In the genomic region with DNA sequence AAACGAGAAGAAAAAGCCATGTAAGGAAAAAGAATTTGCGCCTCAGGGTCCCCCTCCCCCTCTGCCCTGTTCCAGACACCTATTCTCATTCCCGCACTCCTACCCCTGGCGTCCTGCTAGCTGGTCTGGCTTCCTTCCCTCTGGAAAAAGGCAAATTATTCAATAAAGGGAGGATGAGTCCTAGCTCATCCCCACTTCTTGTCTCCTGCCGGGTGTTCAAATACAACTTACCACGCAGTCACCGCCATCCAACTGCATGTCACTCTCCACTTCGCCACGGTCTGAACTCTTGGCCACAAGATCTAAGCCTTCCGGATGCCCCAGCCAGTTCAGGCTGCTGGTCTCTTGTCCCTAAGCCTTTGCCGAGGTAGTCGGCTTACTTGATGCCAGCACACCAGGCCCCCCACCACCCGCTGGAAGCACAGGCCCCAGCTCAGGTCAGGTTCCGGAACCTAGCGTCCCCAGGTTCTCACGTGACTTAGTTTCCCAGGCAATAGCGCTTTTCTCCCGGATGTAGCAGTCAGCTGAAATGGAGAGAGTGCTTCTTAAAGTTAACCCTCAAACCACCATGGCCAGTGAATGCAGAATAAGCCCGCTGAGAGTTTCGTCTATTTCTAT, we compare ENCODE assay signal across 8 cellular contexts.
DNase-seq lines count a peak whose midpoint lies in the region; ATAC-seq and TF ChIP-seq lines count a peak whose summit lies in the region.

No MANE protein-coding gene starts in this region.

- peak overlapping the region; percentile 93 for H2BK5ac ChIP-seq in trophoblast cell (ENCODE audit: low read depth, low read length, poor library complexity)

- no peak overlapping the region for H2AFZ ChIP-seq in trophoblast cell (ENCODE audit: insufficient read depth, low read length, poor library complexity)

- peak overlapping the region; percentile 91 for H2BK120ac ChIP-seq in trophoblast cell (ENCODE audit: insufficient read depth, low read length, poor library complexity)

- H2BK12ac ChIP-seq in trophoblast cell (ENCODE audit: low read length): peak overlapping the region; percentile 71

- peak overlapping the region; percentile 97 for H3K4me3 Mint-ChIP-seq in HFFc6
- peak overlapping the region; percentile 99 for H3K4me3 Mint-ChIP-seq in activated naive CD8-positive, alpha-beta T cell treated with anti-CD3 and anti-CD28 coated beads, Interleukin-2, amount 10 ng/mL, durations not matched to agents 7 days and 5 days

- H4K8ac ChIP-seq in trophoblast cell (ENCODE audit: low read depth, low read length): peak overlapping the region; percentile 88

- H3K79me1 ChIP-seq in trophoblast cell (ENCODE audit: low read length): peaks cover 4% of the 10 kb centered on the region

- no peak for TF ChIP-seq CTCF in GM06990 (IDR thresholded peaks at IDR 0.05; ENCODE audit: insufficient read depth, low read length, poor library complexity, severe bottlenecking)
- no peak for TF ChIP-seq CTCF in HFFc6 (IDR thresholded peaks at IDR 0.05)
- no peak for TF ChIP-seq CTCF in NB4 (IDR thresholded peaks at IDR 0.05; ENCODE audit: low read depth, low read length)
- no peak for TF ChIP-seq CTCF in heart left ventricle (IDR thresholded peaks at IDR 0.05)
- TF ChIP-seq CTCF in upper lobe of right lung (IDR thresholded peaks at IDR 0.05): no peak

- intact Hi-C loops in heart left ventricle (cut with DNase I): loop anchor here in 2 of 10 donors (10.0 kb wide), 2 partner anchors 94 to 194 kb away; a partner anchor contains a TSS
- intact Hi-C loops in upper lobe of right lung (cut with DNase I): no loop called here

- WGBS in heart left ventricle, 4 donors: 0 to 23% (median 11%) methylated on average over 20 of the region's 20 CpGs
- no CpG with 5 or more reads among the region's 20 CpGs for WGBS in trophoblast cell (ENCODE audit: extremely low coverage, insufficient coverage, insufficient read length)

- H3K27me3 ChIP-seq in GM06990 (replicated peaks; ENCODE audit: control insufficient read depth, insufficient read depth, low read length) (no peaks in the 10 kb centered on the region), heart left ventricle (no peaks in the 10 kb centered on the region), trophoblast cell (ENCODE audit: insufficient read depth, low read length) (no peaks in the 10 kb centered on the region), upper lobe of right lung (no peaks in the 10 kb centered on the region)

- H3K4me2 ChIP-seq in trophoblast cell (ENCODE audit: low read length): peak overlapping the region; percentile 52

- H3K9ac ChIP-seq in trophoblast cell (ENCODE audit: low read length): peak overlapping the region; percentile 52

- H3K9me3 Mint-ChIP-seq in HFFc6: no peaks in the 10 kb centered on the region; the same call in 1 of the 2 replicates
- H3K9me3 Mint-ChIP-seq in activated naive CD8-positive, alpha-beta T cell treated with anti-CD3 and anti-CD28 coated beads, Interleukin-2, amount 10 ng/mL, durations not matched to agents 7 days and 5 days: peaks cover 5% of the 10 kb centered on the region

- H3K9me3 ChIP-seq in heart left ventricle (no peaks in the 10 kb centered on the region), trophoblast cell (ENCODE audit: insufficient read depth, low read depth, low read length) (no peaks in the 10 kb centered on the region), upper lobe of right lung (no peaks in the 10 kb centered on the region)

- H3K4me1 ChIP-seq in heart left ventricle (peaks cover 0 to 14% (median 0%) of the 10 kb centered on the region in 12 donors), trophoblast cell (ENCODE audit: control insufficient read depth in 1 of 2, insufficient read depth in 2 of 2, low read length in 2 of 2) (no peaks in the 10 kb centered on the region), upper lobe of right lung (no peaks in the 10 kb centered on the region)

- H3K27ac ChIP-seq in heart left ventricle (peak overlapping the region in 11 of 12 donors; percentile 9 to 77 (median 65)), trophoblast cell (ENCODE audit: low read depth, low read length) (peak overlapping the region; percentile 98), upper lobe of right lung (peak overlapping the region; percentile 66)

- peak overlapping the region; percentile 93 for H3K27ac Mint-ChIP-seq in HFFc6
- peak overlapping the region; percentile 85 for H3K27ac Mint-ChIP-seq in activated naive CD8-positive, alpha-beta T cell treated with anti-CD3 and anti-CD28 coated beads, Interleukin-2, amount 10 ng/mL, durations not matched to agents 7 days and 5 days

- peak; percentile 92 for ATAC-seq in activated naive CD8-positive, alpha-beta T cell treated with anti-CD3 and anti-CD28 coated beads, Interleukin-2, amount 10 ng/mL, durations not matched to agents 7 days and 5 days (ENCODE audit: low read depth)
- peak; percentile 91 to 99 (median 98) for ATAC-seq in heart left ventricle
- ATAC-seq in upper lobe of right lung: peak; percentile 98

- peaks cover 2% of the 10 kb centered on the region; the same call in 1 of the 2 replicates for H3K27me3 Mint-ChIP-seq in HFFc6 (ENCODE audit: insufficient read depth)
- no peaks in the 10 kb centered on the region for H3K27me3 Mint-ChIP-seq in activated naive CD8-positive, alpha-beta T cell treated with anti-CD3 and anti-CD28 coated beads, Interleukin-2, amount 10 ng/mL, durations not matched to agents 7 days and 5 days

- H4K91ac ChIP-seq in trophoblast cell (ENCODE audit: low read depth, low read length): peak overlapping the region; percentile 96

- peak; percentile 65 for DNase-seq in GM06990 (ENCODE audit: extremely low read depth, insufficient read length)
- DNase-seq in HFFc6: peak; percentile 58
- peak; percentile 80 for DNase-seq in NB4 (ENCODE audit: low read depth)
- peak; percentile 64 for DNase-seq in SKM-1 treated with dmso at 0.1 percent for 144 hours (lab: John Stamatoyannopoulos, UW; ENCODE audit: unreplicated experiment)
- DNase-seq in activated naive CD8-positive, alpha-beta T cell treated with anti-CD3 and anti-CD28 coated beads, Interleukin-2, amount 10 ng/mL, durations not matched to agents 7 days and 5 days: peak; percentile 54
- DNase-seq in heart left ventricle: peak; percentile 37 to 61 (median 57)
- DNase-seq in trophoblast cell: peak; percentile 43 to 64
- DNase-seq in upper lobe of right lung: peak; percentile 70

- H3K79me2 ChIP-seq in trophoblast cell (ENCODE audit: control insufficient read depth, insufficient read depth, low read length, poor library complexity): peaks cover 3% of the 10 kb centered on the region

- H3K36me3 ChIP-seq in GM06990 (ENCODE audit: control insufficient read depth, insufficient read depth, low read length): no peaks in the 10 kb centered on the region
- no peaks in the 10 kb centered on the region for H3K36me3 ChIP-seq in heart left ventricle
- H3K36me3 ChIP-seq in trophoblast cell (ENCODE audit: control insufficient read depth in 1 of 2, insufficient read depth in 2 of 2, low read length in 2 of 2): no peaks in the 10 kb centered on the region
- H3K36me3 ChIP-seq in upper lobe of right lung: no peaks in the 10 kb centered on the region

- peak overlapping the region; percentile 96 for H3K18ac ChIP-seq in trophoblast cell (ENCODE audit: low read length)

- peak overlapping the region; percentile 67 for H4K12ac ChIP-seq in trophoblast cell (ENCODE audit: low read depth, low read length)

- peak overlapping the region; percentile 79 for H3K4ac ChIP-seq in trophoblast cell (ENCODE audit: low read depth, low read length)

- POLR2A ChIA-PET in activated naive CD8-positive, alpha-beta T cell treated with anti-CD3 and anti-CD28 coated beads, Interleukin-2, amount 10 ng/mL, durations not matched to agents 7 days and 5 days (lab: Charles Lee): no interaction called here

- H3K36me3 Mint-ChIP-seq in HFFc6 (ENCODE audit: low read depth): no peaks in the 10 kb centered on the region
- peaks cover 10% of the 10 kb centered on the region for H3K36me3 Mint-ChIP-seq in activated naive CD8-positive, alpha-beta T cell treated with anti-CD3 and anti-CD28 coated beads, Interleukin-2, amount 10 ng/mL, durations not matched to agents 7 days and 5 days

- H3K4me3 ChIP-seq in GM06990 (replicated peaks; ENCODE audit: low read depth, low read length) (peak overlapping the region; percentile 76), NB4 (ENCODE audit: low read depth, low read length) (peak overlapping the region; percentile 82), heart left ventricle (peak overlapping the region; percentile 9 to 81 (median 66)), trophoblast cell (ENCODE audit: low read depth, low read length) (peak overlapping the region; percentile 70), upper lobe of right lung (peak overlapping the region; percentile 65)

- H3K4me1 Mint-ChIP-seq in HFFc6 (ENCODE audit: low read depth): peaks cover 14% of the 10 kb centered on the region
- H3K4me1 Mint-ChIP-seq in activated naive CD8-positive, alpha-beta T cell treated with anti-CD3 and anti-CD28 coated beads, Interleukin-2, amount 10 ng/mL, durations not matched to agents 7 days and 5 days: peaks cover 7% of the 10 kb centered on the region

- peak overlapping the region; percentile 95 for H2AK5ac ChIP-seq in trophoblast cell (ENCODE audit: low read length)

- H3K14ac ChIP-seq in trophoblast cell (ENCODE audit: low read length): peak overlapping the region; percentile 82

- H3K23ac ChIP-seq in trophoblast cell (ENCODE audit: low read length): no peak overlapping the region

- TF ChIP-seq POLR2A in NB4 (IDR thresholded peaks at IDR 0.05; ENCODE audit: extremely low read depth, insufficient read length) (no peak), heart left ventricle (IDR thresholded peaks at IDR 0.05) (no peak)

Comparison
In these comparisons a context has a peak if more than half of its experiments do, and no peak if none do; other contexts are left out.
1. Peak in every context shown above with its lines: DNase-seq, ATAC-seq, H3K4me3 ChIP-seq and H3K27ac ChIP-seq.